In genomic region chr13:21805733-21806132, GRCh38 we compare ENCODE assay signal across 22 cellular contexts.
"Had no signal": no experiment of that assay in that cellular context is flagged by ENCODE, and none has a peak within 500 bp of the region (broad histone marks: within the 10 kb centered on the region; RNA-seq: fewer than 3 reads in every experiment).

No MANE protein-coding gene starts in this region.

- H3K4me2 ChIP-seq: KMS-11 had no signal

- H3K27ac ChIP-seq: HL-60, KMS-11, SJSA1, SK-N-MC had no signal

- H3K9me3 ChIP-seq: SJSA1 had no signal

- DNase-seq: NCI-H1092, NCI-H1105 treated with DMSO at 0.1 percent for 48 hours, NCI-H1417 treated with DMSO at 0.1 percent for 48 hours, NCI-H146, NCI-H1694 treated with DMSO at 0.1 percent for 48 hours, NCI-H1930, NCI-H2081, NCI-H2107, NCI-H2227 treated with DMSO at 0.1 percent for 48 hours, NCI-H524, NCI-H69, NCI-H774, Right ventricle myocardium superior, RPMI8226, SIG-M5 had no signal

- H3K27me3 ChIP-seq: SJSA1 had no signal

- H3K4me3 Mint-ChIP-seq: T-helper 1 cell treated with Interleukin-12 subunit alpha and Interleukin-12 subunit beta and Interleukin-4 antibody, amounts not matched to agents 30 μg/mL and 1 μg/mL, for 36 hours had no signal

- FAIRE-seq: HTR-8/SVneo, RCC 7860 had no signal

- H3K9ac ChIP-seq: KMS-11 had no signal

- H3K27ac Mint-ChIP-seq: T-helper 1 cell treated with Interleukin-12 subunit alpha and Interleukin-12 subunit beta and Interleukin-4 antibody, amounts not matched to agents 30 μg/mL and 1 μg/mL, for 36 hours had no signal

- H3K4me3 ChIP-seq: SJSA1, SK-N-MC had no signal

- H3K4me1 ChIP-seq: SJSA1 had no signal

- H3K36me3 ChIP-seq: SJSA1 had no signal
